14 cellular contexts compared by ENCODE assay signal in genomic region chr2:235087812-235088607, GRCh38.
DNase-seq lines count a peak whose midpoint lies in the region; ATAC-seq and TF ChIP-seq lines count a peak whose summit lies in the region.
"Had no signal": no experiment of that assay in that cellular context is flagged by ENCODE, and none has a peak within 500 bp of the region (broad histone marks: within the 10 kb centered on the region; RNA-seq: fewer than 3 reads in every experiment).

No MANE protein-coding gene starts in this region.

- no peak for TF ChIP-seq CTCF in endothelial cell (IDR thresholded peaks at IDR 0.05; ENCODE audit: unreplicated experiment)
- no peak for TF ChIP-seq CTCF in mesothelial cell of epicardium (IDR thresholded peaks at IDR 0.05; ENCODE audit: unreplicated experiment)
- peak in 1 of 5 experiments; percentile 36 for TF ChIP-seq CTCF in tibial nerve (IDR thresholded peaks at IDR 0.05)
- TF ChIP-seq CTCF in PC-9 (conservative IDR thresholded peaks at IDR 0.05) = no peak

- no peak overlapping the region for H3K4me2 ChIP-seq in PC-9

- H3K9me2 ChIP-seq in PC-9 (ENCODE audit: insufficient read depth) = no peaks in the 10 kb centered on the region

- no peak for TF ChIP-seq EP300 in tibial nerve (IDR thresholded peaks at IDR 0.05)

- H3K9me3 Mint-ChIP-seq in endothelial cell (ENCODE audit: unreplicated experiment) (no peaks in the 10 kb centered on the region), mesothelial cell of epicardium (peaks cover 4% of the 10 kb centered on the region)

- peak overlapping the region in 1 of 4 donors; percentile 14 for H3K4me3 ChIP-seq in tibial nerve
- H3K4me3 ChIP-seq in PC-9 = no peak overlapping the region

- H3K36me3 ChIP-seq in tibial nerve = no peaks in the 10 kb centered on the region
- no peaks in the 10 kb centered on the region for H3K36me3 ChIP-seq in PC-9 (ENCODE audit: low read depth)

- BruUV-seq in PC-9 (replicated peaks; lab: Mats Ljungman, UMichigan) = no TSS peak

- H3K4me1 Mint-ChIP-seq in endothelial cell (ENCODE audit: unreplicated experiment) (peaks cover 9% of the 10 kb centered on the region), mesothelial cell of epicardium (peaks cover 32% of the 10 kb centered on the region)
- H3K4me1 Mint-ChIP-seq: activated naive CD8-positive, alpha-beta T cell treated with anti-CD3 and anti-CD28 coated beads, Interleukin-2, amount 50 U/mL, for 24 hours had no signal

- no peak for ATAC-seq in GM21360 (IDR thresholded peaks at IDR 0.05; ENCODE audit: unreplicated experiment)
- ATAC-seq: activated CD8-positive, alpha-beta T cell treated with anti-CD3 and anti-CD28 coated beads, Interleukin-2, amount 10 ng/mL, durations not matched to agents 7 days and 5 days; activated naive CD8-positive, alpha-beta T cell treated with anti-CD3 and anti-CD28 coated beads, Interleukin-2, amount 50 U/mL, for 24 hours; naive thymus-derived CD4-positive, alpha-beta T cell had no signal

- peak; percentile 32 for DNase-seq in DMS153 (lab: John Stamatoyannopoulos, UW)
- no peak for DNase-seq in DMS153 treated with DMSO at 0.1 percent for 48 hours (lab: John Stamatoyannopoulos, UW; ENCODE audit: unreplicated experiment)
- DNase-seq in endothelial cell (ENCODE audit: low spot score) = no peak
- DNase-seq in mesothelial cell of epicardium (ENCODE audit: low spot score in 2 of 2, unreplicated experiment in 2 of 2) = peak in 1 of 2 experiments; percentile 24
- peak; percentile 24 to 38 for DNase-seq in tibial nerve (ENCODE audit: low spot score in 2 of 2)
- DNase-seq in PC-9 = no peak
- no peak for DNase-seq in iPS-NIHi7 (ENCODE audit: extremely low spot score)
- DNase-seq: 8988T; activated CD8-positive, alpha-beta T cell treated with anti-CD3 and anti-CD28 coated beads, Interleukin-2, amount 10 ng/mL, durations not matched to agents 7 days and 5 days; activated naive CD8-positive, alpha-beta T cell treated with anti-CD3 and anti-CD28 coated beads, Interleukin-2, amount 50 U/mL, for 24 hours; naive thymus-derived CD4-positive, alpha-beta T cell; NCI-H1694 treated with DMSO at 0.1 percent for 48 hours had no signal

- POLR2A ChIA-PET in PC-9 (lab: Charles Lee; ENCODE audit: unreplicated experiment) = no interaction called here

- H2AFZ ChIP-seq in PC-9 = no peak overlapping the region

- H3F3A ChIP-seq in PC-9 (ENCODE audit: insufficient read depth, low read depth) = no peaks in the 10 kb centered on the region

- H3K36me3 Mint-ChIP-seq in endothelial cell (ENCODE audit: low read depth, unreplicated experiment) (no peaks in the 10 kb centered on the region), mesothelial cell of epicardium (peaks cover 3% of the 10 kb centered on the region)
- H3K36me3 Mint-ChIP-seq: naive thymus-derived CD4-positive, alpha-beta T cell had no signal

- CTCF ChIA-PET in PC-9 (lab: Charles Lee) = no interaction called here

- H3K4me1 ChIP-seq in tibial nerve (peaks cover 0 to 18% (median 0%) of the 10 kb centered on the region in 4 donors), PC-9 (replicated peaks; ENCODE audit: insufficient read depth) (no peaks in the 10 kb centered on the region)

- no peaks in the 10 kb centered on the region for H4K20me1 ChIP-seq in PC-9 (ENCODE audit: insufficient read depth)

- H3K4me3 Mint-ChIP-seq in endothelial cell (ENCODE audit: unreplicated experiment) (no peak overlapping the region), mesothelial cell of epicardium (no peak overlapping the region)
- H3K4me3 Mint-ChIP-seq: activated CD8-positive, alpha-beta T cell treated with anti-CD3 and anti-CD28 coated beads, Interleukin-2, amount 10 ng/mL, durations not matched to agents 7 days and 5 days; activated naive CD8-positive, alpha-beta T cell treated with anti-CD3 and anti-CD28 coated beads, Interleukin-2, amount 50 U/mL, for 24 hours; naive thymus-derived CD4-positive, alpha-beta T cell had no signal

- intact Hi-C loops in PC-9 (cut with micrococcal nuclease; ENCODE audit: unreplicated experiment) = no loop called here

- H3K27me3 Mint-ChIP-seq in endothelial cell (ENCODE audit: unreplicated experiment) (peaks cover 2% of the 10 kb centered on the region), mesothelial cell of epicardium (ENCODE audit: low read depth) (peaks cover 4% of the 10 kb centered on the region)

- H3K27ac ChIP-seq in tibial nerve (peak overlapping the region in 1 of 4 donors; percentile 18), PC-9 (no peak overlapping the region)
- H3K27ac ChIP-seq: HL-60 had no signal

- TF ChIP-seq POLR2A in tibial nerve (IDR thresholded peaks at IDR 0.05) = no peak

- H3K27ac Mint-ChIP-seq in endothelial cell (ENCODE audit: unreplicated experiment) (peak overlapping the region; percentile 84), mesothelial cell of epicardium (peak overlapping the region; percentile 88)
- H3K27ac Mint-ChIP-seq: activated CD8-positive, alpha-beta T cell treated with anti-CD3 and anti-CD28 coated beads, Interleukin-2, amount 10 ng/mL, durations not matched to agents 7 days and 5 days; activated naive CD8-positive, alpha-beta T cell treated with anti-CD3 and anti-CD28 coated beads, Interleukin-2, amount 50 U/mL, for 24 hours; naive thymus-derived CD4-positive, alpha-beta T cell had no signal

- H3K9me3 ChIP-seq in tibial nerve = no peaks in the 10 kb centered on the region
- H3K9me3 ChIP-seq in PC-9 (ENCODE audit: insufficient read depth, low read depth) = peaks cover 5% of the 10 kb centered on the region

- WGBS in tibial nerve, 2 donors = 23 to 28% methylated on average over 23 of the region's 23 CpGs

- no peaks in the 10 kb centered on the region for H3K79me2 ChIP-seq in PC-9 (ENCODE audit: low read depth)

- H3K27me3 ChIP-seq in tibial nerve = no peaks in the 10 kb centered on the region
- H3K27me3 ChIP-seq in PC-9 (ENCODE audit: insufficient read depth, low read depth) = no peaks in the 10 kb centered on the region

Comparison
In these comparisons a context has a peak if more than half of its experiments do, and no peak if none do; other contexts are left out.
1. DNase-seq: peak in DMS153 (single experiment) and tibial nerve (2 of 2); none in DMS153 treated with DMSO at 0.1 percent for 48 hours (single experiment), endothelial cell (single experiment), PC-9 (0 of 2) and iPS-NIHi7 (single experiment).